8 cellular contexts compared by ENCODE assay signal in the genomic region with DNA sequence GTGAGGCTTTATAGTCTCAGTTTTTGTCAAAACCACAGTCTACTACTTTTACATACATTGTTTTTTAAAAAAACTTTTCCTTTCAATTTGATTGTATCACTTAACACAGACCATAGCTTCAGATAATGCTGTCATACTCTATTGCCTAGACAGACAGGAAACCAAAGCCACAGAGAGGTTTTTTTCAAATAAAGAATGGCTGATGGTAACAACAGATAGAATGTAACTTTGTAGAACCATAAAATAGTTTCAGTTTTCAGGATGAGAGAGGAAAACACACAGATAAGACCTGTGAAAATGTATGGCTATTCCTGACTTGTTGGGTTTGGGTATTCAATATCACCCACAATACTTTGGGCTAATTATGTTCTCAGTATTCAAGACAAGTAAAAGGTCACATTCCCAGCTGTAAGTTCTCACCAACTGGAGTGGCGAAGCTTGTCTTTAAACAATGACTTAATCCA.
A peak's percentile ranks its signal among the peaks of the same experiment; 100 is the strongest.
DNase-seq lines count a peak whose midpoint lies in the region; ATAC-seq and TF ChIP-seq lines count a peak whose summit lies in the region.

No MANE protein-coding gene starts in this region.

- in situ Hi-C loops in GM13976 (cut with MboI; ENCODE audit: low sequenced_read_pairs, unreplicated experiment) (loop anchor here (10.0 kb wide), 1 partner anchor 251 kb away; the partner anchor contains the start of genes NMBR and VTA1), ACHN (cut with HindIII; ENCODE audit: low pct_ligation_motif_present, low pct_unique_long_range_greater_than_20kb, low sequenced_read_pairs) (no loop called here)

- DNase-seq in GM13976 (ENCODE audit: low spot score) = peak; percentile 23
- peak; percentile 68 for DNase-seq in dermis blood vessel endothelial cell
- no peak for DNase-seq in NCI-H524 (lab: John Stamatoyannopoulos, UW)
- DNase-seq in DMS153 (lab: John Stamatoyannopoulos, UW) = no peak
- no peak for DNase-seq in UCSD-AML1 (lab: John Stamatoyannopoulos, UW; ENCODE audit: unreplicated experiment)
- no peak for DNase-seq in ACHN

- no peak for TF ChIP-seq CTCF in GM13976 (IDR thresholded peaks at IDR 0.05; ENCODE audit: borderline replicate concordance, control extremely low read depth, extremely low read depth, insufficient read depth, missing control alignments)

- ATAC-seq in GM21515 (IDR thresholded peaks at IDR 0.05; ENCODE audit: unreplicated experiment) = peak; percentile 98
- peak; percentile 96 for ATAC-seq in HG03460 (IDR thresholded peaks at IDR 0.05; ENCODE audit: unreplicated experiment)

Comparison
In these comparisons a context has a peak if more than half of its experiments do, and no peak if none do; other contexts are left out.
1. DNase-seq: peak in GM13976 (single experiment) and dermis blood vessel endothelial cell (single experiment); none in NCI-H524 (0 of 2), DMS153 (single experiment), UCSD-AML1 (single experiment) and ACHN (single experiment).